Comparison of ENCODE assay signal across 25 cellular contexts in the genomic region with DNA sequence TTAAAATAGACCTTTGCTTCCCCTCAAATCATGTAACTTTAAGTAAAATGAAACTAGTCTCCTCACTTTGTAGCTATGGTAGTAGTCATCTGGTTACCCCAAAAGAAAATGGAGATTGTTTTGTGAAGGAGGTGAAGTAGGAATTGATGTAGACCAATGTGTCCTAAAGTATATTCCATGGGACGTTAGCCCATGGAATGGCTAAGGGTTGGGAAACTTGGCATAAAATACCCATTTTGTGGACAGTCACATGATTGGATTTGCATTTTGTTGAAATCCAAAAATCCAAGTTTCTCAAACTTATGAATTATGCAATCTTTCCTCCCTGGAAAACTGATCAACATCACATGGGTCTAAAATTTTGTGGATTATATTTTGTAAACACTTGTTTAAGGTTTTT.
A peak's percentile ranks its signal among the peaks of the same experiment; 100 is the strongest.
DNase-seq lines count a peak whose midpoint lies in the region; ATAC-seq, FAIRE-seq and TF ChIP-seq lines count a peak whose summit lies in the region.
"Had no signal": no experiment of that assay in that cellular context is flagged by ENCODE, and none has a peak within 500 bp of the region (broad histone marks: within the 10 kb centered on the region; RNA-seq: fewer than 3 reads in every experiment).

No MANE protein-coding gene starts in this region.

- H2BK120ac ChIP-seq in mesendoderm (ENCODE audit: low read depth, low read length) = no peak overlapping the region

- H2BK5ac ChIP-seq in mesendoderm (ENCODE audit: low read length) = no peak overlapping the region

- no peak for TF ChIP-seq POLR2A in heart left ventricle (IDR thresholded peaks at IDR 0.05)
- TF ChIP-seq POLR2A in GM12892 (IDR thresholded peaks at IDR 0.05; ENCODE audit: low read depth, low read length) = no peak

- H3K27ac ChIP-seq in heart left ventricle = no peak overlapping the region
- no peak overlapping the region for H3K27ac ChIP-seq in astrocyte (ENCODE audit: low read depth, low read length)
- H3K27ac ChIP-seq in skeletal muscle tissue (ENCODE audit: low read depth, low read length) = peak overlapping the region; percentile 75
- no peak overlapping the region for H3K27ac ChIP-seq in mesendoderm (ENCODE audit: low read depth, low read length)
- H3K27ac ChIP-seq: 22Rv1, BLaER1, C4-2B had no signal

- H3K4me1 Mint-ChIP-seq in astrocyte (ENCODE audit: low read depth, unreplicated experiment) = peaks cover 23% of the 10 kb centered on the region
- peaks cover 45% of the 10 kb centered on the region for H3K4me1 Mint-ChIP-seq in osteocyte (ENCODE audit: unreplicated experiment)
- H3K4me1 Mint-ChIP-seq: B cell; CD4-positive, CD25-positive, alpha-beta regulatory T cell had no signal

- H3K4me3 ChIP-seq in heart left ventricle (no peak overlapping the region), astrocyte (ENCODE audit: insufficient read depth, low read depth, low read length) (no peak overlapping the region), skeletal muscle tissue (ENCODE audit: low read length in 3 of 3) (no peak overlapping the region), mucosa of descending colon (no peak overlapping the region), mesendoderm (ENCODE audit: low read length) (no peak overlapping the region)
- H3K4me3 ChIP-seq: BLaER1, GM12878, GM23338 had no signal

- H3K27ac Mint-ChIP-seq in astrocyte (ENCODE audit: unreplicated experiment) = peak overlapping the region; percentile 23
- peak overlapping the region; percentile 93 for H3K27ac Mint-ChIP-seq in osteocyte (ENCODE audit: unreplicated experiment)
- H3K27ac Mint-ChIP-seq: B cell; CD4-positive, CD25-positive, alpha-beta regulatory T cell; CD8-positive, alpha-beta T cell; GM23338 had no signal

- H2BK15ac ChIP-seq in mesendoderm (replicated peaks; ENCODE audit: low read depth) = no peak overlapping the region

- H3K9me3 Mint-ChIP-seq in astrocyte (ENCODE audit: unreplicated experiment) = peaks cover 5% of the 10 kb centered on the region
- H3K9me3 Mint-ChIP-seq in osteocyte (ENCODE audit: unreplicated experiment) = peaks cover 8% of the 10 kb centered on the region
- H3K9me3 Mint-ChIP-seq: CD8-positive, alpha-beta T cell had no signal

- H3K4ac ChIP-seq in mesendoderm (ENCODE audit: low read depth, low read length) = no peak overlapping the region

- H3K79me2 ChIP-seq in astrocyte (ENCODE audit: insufficient read depth, low read length) (no peaks in the 10 kb centered on the region), mesendoderm (ENCODE audit: control insufficient read depth, insufficient read depth, low read length) (no peaks in the 10 kb centered on the region)

- TF ChIP-seq CTCF in heart left ventricle (IDR thresholded peaks at IDR 0.05) (no peak), astrocyte (IDR thresholded peaks at IDR 0.05; ENCODE audit: insufficient read depth, low read depth, low read length) (no peak), osteocyte (IDR thresholded peaks at IDR 0.05) (no peak), mucosa of descending colon (IDR thresholded peaks at IDR 0.05) (no peak)

- H3K9ac ChIP-seq in astrocyte (ENCODE audit: low read length) = no peak overlapping the region
- no peak overlapping the region for H3K9ac ChIP-seq in skeletal muscle tissue (ENCODE audit: low read depth in 1 of 3, low read length in 3 of 3)
- no peak overlapping the region for H3K9ac ChIP-seq in mesendoderm (ENCODE audit: low read length)
- H3K9ac ChIP-seq: BLaER1 had no signal

- H4K5ac ChIP-seq in mesendoderm (ENCODE audit: low read length) = no peak overlapping the region

- DNase-seq in Right ventricle myocardium superior = no peak
- no peak for DNase-seq in heart left ventricle
- no peak for DNase-seq in astrocyte (ENCODE audit: low read depth)
- DNase-seq in osteocyte (ENCODE audit: extremely low spot score, unreplicated experiment) = no peak
- DNase-seq in mucosa of descending colon = no peak
- DNase-seq in mesendoderm = no peak
- DNase-seq in GM12892 (ENCODE audit: insufficient read length) = no peak
- DNase-seq: CD4-positive, CD25-positive, alpha-beta regulatory T cell; CD8-positive, alpha-beta T cell; DMS 273 treated with DMSO at 0.1 percent for 48 hours; DMS79; EL; GDM1; H9 had no signal

- H3K56ac ChIP-seq in mesendoderm (ENCODE audit: low read length) = no peak overlapping the region

- H3K36me3 Mint-ChIP-seq in astrocyte (ENCODE audit: low read depth, unreplicated experiment) (no peaks in the 10 kb centered on the region), osteocyte (ENCODE audit: unreplicated experiment) (no peaks in the 10 kb centered on the region)
- H3K36me3 Mint-ChIP-seq: CD4-positive, CD25-positive, alpha-beta regulatory T cell; CD8-positive, alpha-beta T cell had no signal

- H3K4me3 Mint-ChIP-seq in astrocyte (ENCODE audit: unreplicated experiment) = no peak overlapping the region
- H3K4me3 Mint-ChIP-seq in osteocyte (ENCODE audit: unreplicated experiment) = no peak overlapping the region
- H3K4me3 Mint-ChIP-seq: B cell; CD4-positive, CD25-positive, alpha-beta regulatory T cell; CD8-positive, alpha-beta T cell; GM23338; H9 had no signal

- H2AFZ ChIP-seq in astrocyte (ENCODE audit: low read depth, low read length) = no peak overlapping the region
- H2AFZ ChIP-seq: GM23338 had no signal

- H3K27me3 Mint-ChIP-seq in astrocyte (ENCODE audit: low read depth, unreplicated experiment) = no peaks in the 10 kb centered on the region
- H3K27me3 Mint-ChIP-seq in osteocyte (ENCODE audit: unreplicated experiment) = no peaks in the 10 kb centered on the region
- H3K27me3 Mint-ChIP-seq: B cell; CD4-positive, CD25-positive, alpha-beta regulatory T cell had no signal

- no peak overlapping the region for H3K23ac ChIP-seq in mesendoderm (ENCODE audit: low read length)

- H3K18ac ChIP-seq in mesendoderm (ENCODE audit: low read length) = no peak overlapping the region

- H3K27me3 ChIP-seq in heart left ventricle (no peaks in the 10 kb centered on the region), astrocyte (ENCODE audit: insufficient read depth, low read length) (no peaks in the 10 kb centered on the region), skeletal muscle tissue (ENCODE audit: control insufficient read depth in 3 of 3, insufficient read depth in 3 of 3, low read length in 3 of 3) (no peaks in the 10 kb centered on the region), mesendoderm (ENCODE audit: insufficient read depth, low read length, poor library complexity) (no peaks in the 10 kb centered on the region)
- H3K27me3 ChIP-seq: BLaER1 had no signal

- 59 to 68% (median 64%) methylated on average over 1 of the region's 1 CpG for WGBS in heart left ventricle, 4 donors
- no CpG with 5 or more reads among the region's 1 CpG for WGBS in mesendoderm (ENCODE audit: extremely low coverage, insufficient coverage, low lambda C conversion rate)

- no peak overlapping the region for H4K8ac ChIP-seq in mesendoderm (ENCODE audit: low read depth, low read length)

- H3K4me2 ChIP-seq in astrocyte (ENCODE audit: low read length) (no peak overlapping the region), mesendoderm (ENCODE audit: low read length) (no peak overlapping the region)
- H3K4me2 ChIP-seq: BLaER1, GM23338 had no signal

- H3K36me3 ChIP-seq in heart left ventricle = no peaks in the 10 kb centered on the region
- H3K36me3 ChIP-seq in astrocyte (ENCODE audit: insufficient read depth, low read length) = no peaks in the 10 kb centered on the region
- no peaks in the 10 kb centered on the region for H3K36me3 ChIP-seq in skeletal muscle tissue (ENCODE audit: control insufficient read depth in 3 of 3, insufficient read depth in 3 of 3, low read length in 3 of 3)
- H3K36me3 ChIP-seq in mucosa of descending colon (ENCODE audit: low read depth) = no peaks in the 10 kb centered on the region
- H3K36me3 ChIP-seq in mesendoderm (ENCODE audit: control insufficient read depth, insufficient read depth, low read length) = no peaks in the 10 kb centered on the region
- H3K36me3 ChIP-seq: BLaER1 had no signal

- no peak overlapping the region for H2AK5ac ChIP-seq in mesendoderm (ENCODE audit: low read length)

- H3K9me3 ChIP-seq in heart left ventricle (peaks cover 0 to 12% (median 0%) of the 10 kb centered on the region in 12 donors), astrocyte (ENCODE audit: insufficient read depth, low read depth, low read length) (no peaks in the 10 kb centered on the region), skeletal muscle tissue (ENCODE audit: control insufficient read depth in 3 of 3, low read length in 3 of 3) (no peaks in the 10 kb centered on the region), mucosa of descending colon (no peaks in the 10 kb centered on the region)

- intact Hi-C loops in Right ventricle myocardium superior (cut with DNase I) (no loop called here), heart left ventricle (cut with DNase I) (loop anchor here in 1 of 10 donors (10.0 kb wide), 1 partner anchor 116 kb away; no protein-coding TSS in a partner anchor), mucosa of descending colon (cut with DNase I, micrococcal nuclease) (no loop called here)

- no peaks in the 10 kb centered on the region for H3K79me1 ChIP-seq in mesendoderm (ENCODE audit: low read length)

- H3K4me1 ChIP-seq in heart left ventricle = peaks cover 0 to 9% (median 0%) of the 10 kb centered on the region in 12 donors
- H3K4me1 ChIP-seq in astrocyte (ENCODE audit: insufficient read depth, low read length) = peaks cover 5% of the 10 kb centered on the region
- H3K4me1 ChIP-seq in skeletal muscle tissue (ENCODE audit: control insufficient read depth in 3 of 3, insufficient read depth in 3 of 3, low read length in 3 of 3) = no peaks in the 10 kb centered on the region
- H3K4me1 ChIP-seq in mucosa of descending colon (ENCODE audit: low read depth) = no peaks in the 10 kb centered on the region
- H3K4me1 ChIP-seq in mesendoderm (ENCODE audit: control insufficient read depth, low read depth, low read length) = no peaks in the 10 kb centered on the region
- H3K4me1 ChIP-seq: BLaER1 had no signal

- peak; percentile 35 for ATAC-seq in Right ventricle myocardium superior (ENCODE audit: poor library complexity)
- no peak for ATAC-seq in heart left ventricle
- ATAC-seq in mucosa of descending colon = no peak
- ATAC-seq: CD8-positive, alpha-beta T cell; GM12878; GM23338; HCT116 had no signal

- no peaks in the 10 kb centered on the region for H4K20me1 ChIP-seq in astrocyte (ENCODE audit: insufficient read depth, low read length)
- H4K20me1 ChIP-seq: BLaER1 had no signal

- no peak for FAIRE-seq in astrocyte (lab: Jason Lieb, UNC)
- no peak for FAIRE-seq in GM12892 (lab: Jason Lieb, UNC)
- FAIRE-seq: A204.1, D721Med, GM12878, GM18507 had no signal
